3 cellular contexts compared by ENCODE assay signal in the genomic region with DNA sequence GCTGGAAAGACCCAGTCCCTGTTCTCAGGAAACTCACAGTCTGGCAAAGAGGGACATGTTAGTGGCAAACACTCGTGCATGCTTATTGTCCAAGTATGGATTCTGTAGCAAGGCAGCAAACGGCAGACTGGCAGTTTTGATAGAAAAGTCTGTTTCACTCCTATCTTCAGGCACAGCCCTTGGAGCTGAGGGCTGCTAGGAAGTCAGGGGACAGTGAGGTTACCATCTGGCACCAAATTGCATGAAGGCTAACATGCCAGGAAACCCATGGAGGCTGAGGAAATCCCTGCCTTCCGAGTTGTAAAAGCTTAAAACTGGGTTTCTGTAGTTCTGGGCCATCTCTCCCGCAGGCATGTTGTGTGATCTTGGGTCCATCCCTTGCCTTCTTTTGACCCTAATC.
A peak's percentile ranks its signal among the peaks of the same experiment; 100 is the strongest.
TF ChIP-seq lines count a peak whose summit lies in the region.

No MANE protein-coding gene starts in this region.

TF ChIP-seq in liver, 16 proteins besides CTCF, POLR2A, EP300 and RAD21:
- TF ChIP-seq EGR1 (IDR thresholded peaks at IDR 0.05; ENCODE audit: low read depth in 2 of 2) (no peak), NR2F2 (IDR thresholded peaks at IDR 0.05) (peak; percentile 72)

TF ChIP-seq in HepG2, 621 proteins besides CTCF, POLR2A, EP300 and RAD21:
- no peak for TF ChIP-seq GPN1 (CRISPR knock-in tag; IDR thresholded peaks at IDR 0.05; ENCODE audit: borderline replicate concordance)
- TF ChIP-seq ZFP90 (CRISPR knock-in tag; IDR thresholded peaks at IDR 0.05; ENCODE audit: borderline replicate concordance): no peak
- TF ChIP-seq ZFP36L2 (CRISPR knock-in tag; IDR thresholded peaks at IDR 0.05): no peak
- no peak for TF ChIP-seq ZNF234 (CRISPR knock-in tag; conservative IDR thresholded peaks at IDR 0.05)
- no peak for TF ChIP-seq TRIM22 (IDR thresholded peaks at IDR 0.05)
- no peak for TF ChIP-seq KLF13 (CRISPR knock-in tag; IDR thresholded peaks at IDR 0.05)
- TF ChIP-seq ZNF468 (CRISPR knock-in tag; IDR thresholded peaks at IDR 0.05): no peak
- TF ChIP-seq, protein P1, sequence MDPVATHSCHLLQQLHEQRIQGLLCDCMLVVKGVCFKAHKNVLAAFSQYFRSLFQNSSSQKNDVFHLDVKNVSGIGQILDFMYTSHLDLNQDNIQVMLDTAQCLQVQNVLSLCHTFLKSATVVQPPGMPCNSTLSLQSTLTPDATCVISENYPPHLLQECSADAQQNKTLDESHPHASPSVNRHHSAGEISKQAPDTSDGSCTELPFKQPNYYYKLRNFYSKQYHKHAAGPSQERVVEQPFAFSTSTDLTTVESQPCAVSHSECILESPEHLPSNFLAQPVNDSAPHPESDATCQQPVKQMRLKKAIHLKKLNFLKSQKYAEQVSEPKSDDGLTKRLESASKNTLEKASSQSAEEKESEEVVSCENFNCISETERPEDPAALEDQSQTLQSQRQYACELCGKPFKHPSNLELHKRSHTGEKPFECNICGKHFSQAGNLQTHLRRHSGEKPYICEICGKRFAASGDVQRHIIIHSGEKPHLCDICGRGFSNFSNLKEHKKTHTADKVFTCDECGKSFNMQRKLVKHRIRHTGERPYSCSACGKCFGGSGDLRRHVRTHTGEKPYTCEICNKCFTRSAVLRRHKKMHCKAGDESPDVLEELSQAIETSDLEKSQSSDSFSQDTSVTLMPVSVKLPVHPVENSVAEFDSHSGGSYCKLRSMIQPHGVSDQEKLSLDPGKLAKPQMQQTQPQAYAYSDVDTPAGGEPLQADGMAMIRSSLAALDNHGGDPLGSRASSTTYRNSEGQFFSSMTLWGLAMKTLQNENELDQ (CRISPR knock-in tag; IDR thresholded peaks at IDR 0.05; ENCODE audit: borderline replicate concordance): no peak
- no peak for TF ChIP-seq SP140L (CRISPR knock-in tag; IDR thresholded peaks at IDR 0.05; ENCODE audit: borderline replicate concordance)
- no peak for TF ChIP-seq HNF4A (CRISPR knock-in tag; IDR thresholded peaks at IDR 0.05)
- TF ChIP-seq ZNF17 (CRISPR knock-in tag; IDR thresholded peaks at IDR 0.05): no peak

TF ChIP-seq in H1, 55 proteins besides CTCF, POLR2A, EP300 and RAD21:
- TF ChIP-seq USF2 (IDR thresholded peaks at IDR 0.05; ENCODE audit: low read length): no peak
- TF ChIP-seq TAF1 (IDR thresholded peaks at IDR 0.05; ENCODE audit: low read depth, low read length): no peak
- no peak for TF ChIP-seq SAP30 (IDR thresholded peaks at IDR 0.05; ENCODE audit: insufficient read depth, insufficient replicate concordance, low read length)
- no peak for TF ChIP-seq EZH2 (IDR thresholded peaks at IDR 0.05; ENCODE audit: low read depth, low read length, severe bottlenecking)
- no peak for TF ChIP-seq GABPA (IDR thresholded peaks at IDR 0.05; ENCODE audit: borderline replicate concordance, insufficient read depth, low read length)
- TF ChIP-seq BRCA1 (IDR thresholded peaks at IDR 0.05; ENCODE audit: low read depth, low read length): no peak
- TF ChIP-seq TEAD4 (IDR thresholded peaks at IDR 0.05; ENCODE audit: low read depth, low read length): no peak
- TF ChIP-seq RNF2 (IDR thresholded peaks at IDR 0.05; ENCODE audit: borderline replicate concordance, low read depth, low read length, missing control alignments, poor library complexity, severe bottlenecking): no peak
- TF ChIP-seq SIX5 (IDR thresholded peaks at IDR 0.05; ENCODE audit: low read depth, low read length): no peak
- TF ChIP-seq NANOG (IDR thresholded peaks at IDR 0.05; ENCODE audit: insufficient read depth, low read depth, low read length, poor library complexity, severe bottlenecking): no peak
- no peak for TF ChIP-seq JUND (IDR thresholded peaks at IDR 0.05; ENCODE audit: low read length)
- no peak for TF ChIP-seq BACH1 (IDR thresholded peaks at IDR 0.05; ENCODE audit: low read length)
- no peak for TF ChIP-seq POU5F1 (IDR thresholded peaks at IDR 0.05; ENCODE audit: low read depth, low read length)
